In genomic region chr12:119447618-119448017, GRCh38 we compare ENCODE assay signal across 1 cellular context.
TF ChIP-seq lines count a peak whose summit lies in the region.

No MANE protein-coding gene starts in this region.

TF ChIP-seq in GM23338, 12 proteins besides CTCF, POLR2A, EP300 and RAD21 (continued from another document):
- TF ChIP-seq REST (IDR thresholded peaks at IDR 0.05; ENCODE audit: unreplicated experiment) (no peak), ZNF331 (CRISPR knock-in tag; IDR thresholded peaks at IDR 0.05; ENCODE audit: low read depth) (no peak), ETS1 (IDR thresholded peaks at IDR 0.05) (no peak), CREB1 (CRISPR knock-in tag; IDR thresholded peaks at IDR 0.05; ENCODE audit: low read depth) (no peak), JUNB (IDR thresholded peaks at IDR 0.05; ENCODE audit: unreplicated experiment) (no peak), NANOG (IDR thresholded peaks at IDR 0.05; ENCODE audit: borderline replicate concordance) (no peak), EZH2phosphoT487 (IDR thresholded peaks at IDR 0.05; ENCODE audit: unreplicated experiment) (no peak), EZH2 (IDR thresholded peaks at IDR 0.05; ENCODE audit: low read depth, unreplicated experiment) (no peak), ZNF114 (CRISPR knock-in tag; IDR thresholded peaks at IDR 0.05) (no peak)
